In the genomic region with DNA sequence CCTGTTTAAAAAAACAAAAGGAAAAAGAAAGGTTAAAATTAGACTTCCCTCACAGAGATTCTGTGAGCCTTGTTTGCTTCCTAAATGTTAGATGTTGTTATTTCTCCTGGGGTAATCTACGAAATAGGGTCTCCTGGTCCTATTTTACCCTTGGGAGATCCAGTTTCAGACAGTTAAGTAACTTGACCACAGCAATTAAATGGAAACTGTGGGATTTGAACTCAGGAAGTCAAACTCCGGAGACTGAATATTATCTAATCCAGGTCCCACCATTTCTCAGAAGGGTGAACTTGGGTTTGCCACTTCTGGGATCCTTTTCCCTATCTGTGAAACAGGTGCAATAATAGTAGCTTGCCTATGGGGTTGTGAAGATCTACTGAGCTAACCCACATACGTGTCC, we compare ENCODE assay signal across 14 cellular contexts. TPM values are rescaled to one million over a fixed set of nuclear protein-coding genes. Genes with fewer than 3 reads are reported as not detected.
DNase-seq lines count a peak whose midpoint lies in the region; ATAC-seq and TF ChIP-seq lines count a peak whose summit lies in the region.
"Had no signal": no experiment of that assay in that cellular context is flagged by ENCODE, and none has a peak within 500 bp of the region (broad histone marks: within the 10 kb centered on the region; RNA-seq: fewer than 3 reads in every experiment).

No MANE protein-coding gene starts in this region.

- no peaks in the 10 kb centered on the region for H3K9me3 ChIP-seq in A673 (ENCODE audit: low read depth, low read length, poor library complexity, severe bottlenecking)

- H3K27me3 ChIP-seq in A673 (replicated peaks; ENCODE audit: insufficient read depth, low read depth, low read length, poor library complexity), result peaks cover 16% of the 10 kb centered on the region

- H3K9me3 Mint-ChIP-seq in brain, result peaks cover 5 to 15% (median 11%) of the 10 kb centered on the region in 5 experiments
- peaks cover 0 to 38% (median 23%) of the 10 kb centered on the region in 7 donors for H3K9me3 Mint-ChIP-seq in naive B cell

- POLR2A ChIA-PET in A673 (lab: Charles Lee; ENCODE audit: low non-redundant PET), result no interaction called here

- CTCF ChIA-PET in A673 (lab: Charles Lee), result interaction anchor here (0.6 kb wide), 1 partner anchor 154 kb away, joined by 4 read pairs; no protein-coding TSS in a partner anchor

- peak overlapping the region; percentile 37 to 85 (median 46) for H3K4me3 Mint-ChIP-seq in brain
- H3K4me3 Mint-ChIP-seq in naive B cell, result peak overlapping the region in 6 of 8 donors; percentile 4 to 85 (median 72)

- no peaks in the 10 kb centered on the region for H3K4me1 ChIP-seq in A673 (ENCODE audit: insufficient read depth, low read length, poor library complexity, severe bottlenecking)

- H3K27me3 Mint-ChIP-seq in brain, result peaks cover 65% of the 10 kb centered on the region
- H3K27me3 Mint-ChIP-seq in naive B cell, result peaks cover 37 to 55% (median 46%) of the 10 kb centered on the region in 3 donors

- H3K36me3 ChIP-seq in A673 (ENCODE audit: insufficient read depth, low read length, poor library complexity, severe bottlenecking), result no peaks in the 10 kb centered on the region
- H3K36me3 ChIP-seq: heart left ventricle had no signal

- H3K27ac Mint-ChIP-seq in brain (no peak overlapping the region), naive B cell (no peak overlapping the region)

- peak overlapping the region; percentile 49 for H3K4me3 ChIP-seq in A673 (ENCODE audit: low read depth, low read length, poor library complexity, severe bottlenecking)

- TF ChIP-seq CTCF in A673 (conservative IDR thresholded peaks at IDR 0.05; ENCODE audit: low read depth, low read length) (no peak), brain (conservative IDR thresholded peaks at IDR 0.05) (no peak)

- ATAC-seq in naive B cell (ENCODE audit: low read depth in 2 of 2), result no peak
- ATAC-seq in HG03196 (IDR thresholded peaks at IDR 0.05; ENCODE audit: unreplicated experiment), result no peak
- ATAC-seq: heart left ventricle had no signal

- H3K36me3 Mint-ChIP-seq in brain (no peaks in the 10 kb centered on the region), naive B cell (peaks cover 4 to 19% of the 10 kb centered on the region in 2 donors)

- no TSS peak for BruUV-seq in A673 (replicated peaks; lab: Mats Ljungman, UMichigan)

- intact Hi-C loops in A673 (cut with micrococcal nuclease; ENCODE audit: unreplicated experiment), result no loop called here
- intact Hi-C loops in posterior vena cava (cut with DNase I), result no loop called here

- peaks cover 6% of the 10 kb centered on the region for H3K4me1 Mint-ChIP-seq in brain
- peaks cover 4 to 10% (median 6%) of the 10 kb centered on the region in 3 donors for H3K4me1 Mint-ChIP-seq in naive B cell

- no peak for DNase-seq in A673 (ENCODE audit: low spot score)
- peak; percentile 59 for DNase-seq in HT-29 (ENCODE audit: low spot score)
- no peak for DNase-seq in naive B cell
- DNase-seq in posterior vena cava (ENCODE audit: low spot score), result no peak
- DNase-seq in central memory CD4-positive, alpha-beta T cell, result no peak
- no peak for DNase-seq in NCI-H187 (lab: John Stamatoyannopoulos, UW)
- DNase-seq: mesenchymal stem cell, NCI-H1436 treated with DMSO at 0.1 percent for 48 hours had no signal

- no peak overlapping the region for H3K27ac ChIP-seq in A673 (ENCODE audit: low read depth, low read length, poor library complexity, severe bottlenecking)
- H3K27ac ChIP-seq: C4-2B, heart left ventricle had no signal

RNA-seq across cellular contexts. Expression of gene TMC5, which starts 6.4 kb away (rescaled TPM):
- total RNA-seq in A673 (2021) (1.0 and 3.5 TPM in 2 replicates), posterior vena cava (1 to 10 TPM; 1.1 to 3.4 TPM)
- 24.2 and 24.9 TPM in 2 replicates for total RNA-seq in HT-29 (2014; rRNA removed; shearing (Covaris generic))
- polyA plus RNA-seq in brain (ENCODE audit: insufficient read depth, low read depth, low replicate concordance) (not detected), naive B cell (ENCODE audit: low read depth in 6 of 6) (not detected)
- total RNA-seq: skeletal muscle tissue; T-helper 2 cell treated with Interferon-gamma antibody and Interleukin-4, amounts not matched to agents 100 ng/mL and 5 ng/mL, for 36 hours had no signal
- polyA plus RNA-seq: heart left ventricle had no signal
